ENCODE assay signal across 18 cellular contexts in the genomic region with DNA sequence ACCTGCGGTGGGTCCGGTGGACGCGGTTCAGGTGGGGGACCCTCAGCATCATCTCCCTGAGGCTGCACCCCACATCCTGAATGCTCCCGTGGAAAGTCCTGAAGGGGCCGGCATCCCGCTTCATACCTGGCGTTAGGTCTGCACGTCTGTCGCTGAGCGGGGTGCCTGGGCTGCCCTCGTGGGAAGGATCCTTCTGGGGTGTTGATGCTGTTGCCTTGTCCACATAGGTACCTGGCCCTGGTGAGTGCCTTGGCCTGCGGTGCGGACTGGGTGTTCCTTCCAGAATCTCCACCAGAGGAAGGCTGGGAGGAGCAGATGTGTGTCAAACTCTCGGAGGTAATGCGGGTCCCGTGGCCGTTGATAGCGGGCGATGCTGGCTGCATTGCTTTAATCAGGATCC. TPM values are rescaled to one million over a fixed set of nuclear protein-coding genes. Genes with fewer than 3 reads are reported as not detected.
DNase-seq lines count a peak whose midpoint lies in the region; ATAC-seq and TF ChIP-seq lines count a peak whose summit lies in the region.
"Had no signal": no experiment of that assay in that cellular context is flagged by ENCODE, and none has a peak within 500 bp of the region (broad histone marks: within the 10 kb centered on the region; RNA-seq: fewer than 3 reads in every experiment).

No MANE protein-coding gene starts in this region.

- H3K4me3 ChIP-seq in right atrium auricular region, result no peak overlapping the region
- H3K4me3 ChIP-seq in osteoblast (ENCODE audit: insufficient read depth, low read length), result no peak overlapping the region
- no peak overlapping the region for H3K4me3 ChIP-seq in aorta (ENCODE audit: low read length in 2 of 2)
- H3K4me3 ChIP-seq in vagina, result no peak overlapping the region
- H3K4me3 ChIP-seq: GM23338 had no signal

- ATAC-seq in Right ventricle myocardium inferior (no peak), aorta (ENCODE audit: low FRiP score) (no peak)
- no peak for ATAC-seq in activated CD8-positive, alpha-beta T cell treated with anti-CD3 and anti-CD28 coated beads, Interleukin-2, amount 10 ng/mL, durations not matched to agents 7 days and 5 days
- ATAC-seq: GM23338 had no signal

- TF ChIP-seq POLR2A in vagina (IDR thresholded peaks at IDR 0.05), result no peak

- H3K27ac Mint-ChIP-seq in activated CD8-positive, alpha-beta T cell treated with anti-CD3 and anti-CD28 coated beads, Interleukin-2, amount 10 ng/mL, durations not matched to agents 7 days and 5 days, result no peak overlapping the region
- H3K27ac Mint-ChIP-seq: GM23338 had no signal

- 87 to 90% methylated on average over 20 of the region's 20 CpGs for WGBS in aorta, 2 donors

- no peaks in the 10 kb centered on the region for H4K20me1 ChIP-seq in osteoblast (ENCODE audit: insufficient read depth, low read length)

- H3K27me3 ChIP-seq in right atrium auricular region (no peaks in the 10 kb centered on the region), osteoblast (ENCODE audit: insufficient read depth, low read length) (no peaks in the 10 kb centered on the region), aorta (ENCODE audit: control insufficient read depth in 1 of 2, insufficient read depth in 2 of 2, low read length in 1 of 2) (no peaks in the 10 kb centered on the region), vagina (no peaks in the 10 kb centered on the region)

- TF ChIP-seq CTCF in right atrium auricular region (IDR thresholded peaks at IDR 0.05), result no peak
- TF ChIP-seq CTCF in osteoblast (IDR thresholded peaks at IDR 0.05; ENCODE audit: extremely low read depth, low read depth, low read length), result no peak
- no peak for TF ChIP-seq CTCF in vagina (IDR thresholded peaks at IDR 0.05)

- H3K27ac ChIP-seq in right atrium auricular region, result peak overlapping the region; percentile 62 to 72
- peak overlapping the region; percentile 81 for H3K27ac ChIP-seq in cingulate gyrus (ENCODE audit: low read depth, low read length)
- H3K27ac ChIP-seq in osteoblast (ENCODE audit: low read depth, low read length), result peak overlapping the region; percentile 11
- H3K27ac ChIP-seq in aorta (ENCODE audit: low read depth in 1 of 2, low read length in 2 of 2), result peak overlapping the region; percentile 5 to 20
- no peak overlapping the region for H3K27ac ChIP-seq in vagina
- H3K27ac ChIP-seq: KMS-11 had no signal

- H3K27me3 Mint-ChIP-seq in activated CD8-positive, alpha-beta T cell treated with anti-CD3 and anti-CD28 coated beads, Interleukin-2, amount 10 ng/mL, durations not matched to agents 7 days and 5 days (ENCODE audit: low read depth), result no peaks in the 10 kb centered on the region

- H3K36me3 Mint-ChIP-seq in activated CD8-positive, alpha-beta T cell treated with anti-CD3 and anti-CD28 coated beads, Interleukin-2, amount 10 ng/mL, durations not matched to agents 7 days and 5 days (ENCODE audit: low read depth), result peaks cover 72% of the 10 kb centered on the region

- H3K79me2 ChIP-seq in osteoblast (ENCODE audit: insufficient read depth, low read length), result peaks cover 39% of the 10 kb centered on the region

- CTCF ChIA-PET in activated CD8-positive, alpha-beta T cell treated with anti-CD3 and anti-CD28 coated beads, Interleukin-2, amount 10 ng/mL, durations not matched to agents 7 days and 5 days (lab: Charles Lee), result no interaction called here

- no peaks in the 10 kb centered on the region for H3K9me3 Mint-ChIP-seq in activated CD8-positive, alpha-beta T cell treated with anti-CD3 and anti-CD28 coated beads, Interleukin-2, amount 10 ng/mL, durations not matched to agents 7 days and 5 days (ENCODE audit: insufficient read depth)
- H3K9me3 Mint-ChIP-seq: GM23338 had no signal

- DNase-seq in right atrium auricular region (ENCODE audit: low spot score) (no peak), Right ventricle myocardium inferior (ENCODE audit: missing footprints) (no peak), osteoblast (ENCODE audit: insufficient read length, low spot score, missing footprints) (no peak), aorta (peak in 1 of 2 donors; percentile 47), vagina (ENCODE audit: extremely low spot score in 2 of 2) (no peak), DMS53 (lab: John Stamatoyannopoulos, UW) (no peak)
- no peak for DNase-seq in activated CD8-positive, alpha-beta T cell treated with anti-CD3 and anti-CD28 coated beads, Interleukin-2, amount 10 ng/mL, durations not matched to agents 7 days and 5 days
- DNase-seq: ACHN; AML-193; COR-L47; NCI-H1436; NCI-H2029; NCI-H2171; NCI-H446 treated with DMSO at 0.1 percent for 48 hours; NK-92 treated with Interleukin-12 subunit alpha and Interleukin-12 subunit beta, amount 100 ng/mL, for 24 hours had no signal

- no peak overlapping the region for H2AFZ ChIP-seq in osteoblast (ENCODE audit: low read length)
- H2AFZ ChIP-seq: GM23338 had no signal

- peaks cover 0 to 36% of the 10 kb centered on the region in 2 donors for H3K4me1 ChIP-seq in right atrium auricular region
- H3K4me1 ChIP-seq in osteoblast (ENCODE audit: insufficient read depth, low read length), result peaks cover 10% of the 10 kb centered on the region
- H3K4me1 ChIP-seq in aorta (ENCODE audit: control insufficient read depth in 1 of 2, insufficient read depth in 2 of 2, low read length in 2 of 2), result no peaks in the 10 kb centered on the region
- peaks cover 6% of the 10 kb centered on the region for H3K4me1 ChIP-seq in vagina

- H3K9me3 ChIP-seq in right atrium auricular region (no peaks in the 10 kb centered on the region), osteoblast (ENCODE audit: low read depth, low read length) (no peaks in the 10 kb centered on the region), aorta (ENCODE audit: control insufficient read depth, low read length) (no peaks in the 10 kb centered on the region), vagina (no peaks in the 10 kb centered on the region)

- H3K36me3 ChIP-seq in right atrium auricular region, result peaks cover 31% of the 10 kb centered on the region
- peaks cover 69% of the 10 kb centered on the region for H3K36me3 ChIP-seq in osteoblast (ENCODE audit: insufficient read depth, low read length)
- no peaks in the 10 kb centered on the region for H3K36me3 ChIP-seq in aorta (ENCODE audit: control insufficient read depth in 1 of 2, insufficient read depth in 2 of 2, low read length in 1 of 2)
- peaks cover 0 to 19% of the 10 kb centered on the region in 2 donors for H3K36me3 ChIP-seq in vagina

- no peak overlapping the region for H3K4me3 Mint-ChIP-seq in activated CD8-positive, alpha-beta T cell treated with anti-CD3 and anti-CD28 coated beads, Interleukin-2, amount 10 ng/mL, durations not matched to agents 7 days and 5 days
- H3K4me3 Mint-ChIP-seq: GM23338 had no signal

- H3K4me1 Mint-ChIP-seq in activated CD8-positive, alpha-beta T cell treated with anti-CD3 and anti-CD28 coated beads, Interleukin-2, amount 10 ng/mL, durations not matched to agents 7 days and 5 days (ENCODE audit: low read depth), result no peaks in the 10 kb centered on the region

- intact Hi-C loops in Right ventricle myocardium inferior (cut with DNase I), result loop anchor here (5.0 kb wide), 1 partner anchor 38 kb away; a partner anchor contains a TSS
- intact Hi-C loops in aorta (cut with DNase I), result loop anchor here in 1 of 2 donors (5.0 kb wide), 1 partner anchor 38 kb away; a partner anchor contains a TSS
- intact Hi-C loops in vagina (cut with DNase I), result no loop called here

- POLR2A ChIA-PET in activated CD8-positive, alpha-beta T cell treated with anti-CD3 and anti-CD28 coated beads, Interleukin-2, amount 10 ng/mL, durations not matched to agents 7 days and 5 days (lab: Charles Lee), result no interaction called here

- no peak overlapping the region for H3K4me2 ChIP-seq in osteoblast (ENCODE audit: insufficient read depth, low read length)
- H3K4me2 ChIP-seq: GM23338, KMS-11 had no signal

RNA-seq across cellular contexts. Expression of a gene that starts 37.8 kb away (rescaled TPM):
- 100 to 1,000 TPM in 1 of 2 donors, 10 to 100 TPM in 1; 55.2 to 119 TPM for total RNA-seq in right atrium auricular region
- total RNA-seq in Right ventricle myocardium inferior, result 181 TPM
- 71.6 and 80.0 TPM in 2 replicates for total RNA-seq in osteoblast
- 100 to 1,000 TPM; 126 to 167 TPM for total RNA-seq in aorta
- 100 to 1,000 TPM in 1 of 2 donors, 10 to 100 TPM in 1; 40.3 to 113 TPM for polyA plus RNA-seq in aorta
- 46.7 TPM for total RNA-seq in vagina
- 100 to 1,000 TPM; 220 to 233 TPM for total RNA-seq in activated CD8-positive, alpha-beta T cell treated with anti-CD3 and anti-CD28 coated beads, Interleukin-2, amount 10 ng/mL, durations not matched to agents 7 days and 5 days
